Comparison of ENCODE assay signal across 8 cellular contexts in genomic region chr4:158259955-158260575, GRCh38. TPM values are rescaled to one million over a fixed set of nuclear protein-coding genes. Genes with fewer than 3 reads are reported as not detected.
DNase-seq lines count a peak whose midpoint lies in the region; ATAC-seq and TF ChIP-seq lines count a peak whose summit lies in the region.

No MANE protein-coding gene starts in this region.

- CTCF ChIA-PET in CD8-positive, alpha-beta T cell (lab: Charles Lee) = no interaction called here

- DNase-seq in Karpas-422 (peak; percentile 78), astrocyte of the spinal cord (ENCODE audit: low read depth, low spot score) (peak; percentile 58), nephron progenitor cell (no peak), HPDE6-E6E7 (ENCODE audit: extremely low spot score) (no peak), D341Med (ENCODE audit: low spot score) (no peak)
- no peak for DNase-seq in CD8-positive, alpha-beta T cell

- no peak overlapping the region for H3K4me3 Mint-ChIP-seq in nephron progenitor cell
- H3K4me3 Mint-ChIP-seq in CD8-positive, alpha-beta T cell = no peak overlapping the region

- H3K4me1 ChIP-seq in Karpas-422 (ENCODE audit: low read length) = no peaks in the 10 kb centered on the region
- H3K4me1 ChIP-seq in CD8-positive, alpha-beta T cell (ENCODE audit: insufficient read depth, low read length) = no peaks in the 10 kb centered on the region

- H3K27ac ChIP-seq in Karpas-422 (ENCODE audit: low read length) = no peak overlapping the region
- H3K27ac ChIP-seq in CD8-positive, alpha-beta T cell (ENCODE audit: low read depth, low read length) = no peak overlapping the region

- H3K9me3 ChIP-seq in Karpas-422 (ENCODE audit: low read length) = no peaks in the 10 kb centered on the region
- H3K9me3 ChIP-seq in CD8-positive, alpha-beta T cell (ENCODE audit: low read length) = no peaks in the 10 kb centered on the region

- no peaks in the 10 kb centered on the region for H4K20me1 ChIP-seq in Karpas-422 (ENCODE audit: insufficient read depth, low read depth, low read length)

- H3K4me2 ChIP-seq in Karpas-422 (ENCODE audit: low read depth, low read length, poor library complexity, severe bottlenecking) = no peak overlapping the region

- ATAC-seq in GM18502 (IDR thresholded peaks at IDR 0.05; ENCODE audit: poor library complexity, unreplicated experiment) (peak; percentile 42), GM21576 (IDR thresholded peaks at IDR 0.05; ENCODE audit: unreplicated experiment) (no peak)
- ATAC-seq in CD8-positive, alpha-beta T cell = no peak

- H3K27me3 Mint-ChIP-seq in nephron progenitor cell (ENCODE audit: low read depth, poor library complexity) = no peaks in the 10 kb centered on the region
- H3K27me3 Mint-ChIP-seq in CD8-positive, alpha-beta T cell (ENCODE audit: low read depth) = peaks cover 2% of the 10 kb centered on the region

- H3K36me3 Mint-ChIP-seq in nephron progenitor cell (ENCODE audit: low read depth) = no peaks in the 10 kb centered on the region
- no peaks in the 10 kb centered on the region for H3K36me3 Mint-ChIP-seq in CD8-positive, alpha-beta T cell

- no peak overlapping the region for H2AFZ ChIP-seq in Karpas-422 (ENCODE audit: low read length)

- no peak overlapping the region for H3K9ac ChIP-seq in Karpas-422 (ENCODE audit: low read length)

- intact Hi-C loops in CD8-positive, alpha-beta T cell (cut with DNase I, micrococcal nuclease) = loop anchor here (10.0 kb wide), 2 partner anchors 365 to 1185 kb away; no protein-coding TSS in a partner anchor

- H3K27me3 ChIP-seq in Karpas-422 (ENCODE audit: low read length) = no peaks in the 10 kb centered on the region
- no peaks in the 10 kb centered on the region for H3K27me3 ChIP-seq in CD8-positive, alpha-beta T cell (ENCODE audit: insufficient read depth, low read length)

- in situ Hi-C loops in astrocyte of the spinal cord (cut with HindIII; ENCODE audit: low sequenced_read_pairs) = no loop called here

- no peaks in the 10 kb centered on the region for H3K36me3 ChIP-seq in Karpas-422 (ENCODE audit: insufficient read depth, low read length)
- no peaks in the 10 kb centered on the region for H3K36me3 ChIP-seq in CD8-positive, alpha-beta T cell (ENCODE audit: insufficient read depth, low read length)

- POLR2A ChIA-PET in CD8-positive, alpha-beta T cell (lab: Charles Lee) = no interaction called here

- H3K9me2 ChIP-seq in Karpas-422 (replicated peaks; ENCODE audit: insufficient read depth, low read length) = no peaks in the 10 kb centered on the region

- TF ChIP-seq CTCF in astrocyte of the spinal cord (IDR thresholded peaks at IDR 0.05; ENCODE audit: low read depth, low read length) = no peak
- peak; percentile 40 for TF ChIP-seq CTCF in nephron progenitor cell (IDR thresholded peaks at IDR 0.05)
- no peak for TF ChIP-seq CTCF in CD8-positive, alpha-beta T cell (IDR thresholded peaks at IDR 0.05)

- no peaks in the 10 kb centered on the region for H3K79me2 ChIP-seq in Karpas-422 (ENCODE audit: low read length)

- no peak overlapping the region for H3K27ac Mint-ChIP-seq in nephron progenitor cell
- no peak overlapping the region for H3K27ac Mint-ChIP-seq in CD8-positive, alpha-beta T cell

- no peak overlapping the region for H3K4me3 ChIP-seq in Karpas-422 (ENCODE audit: low read length)
- no peak overlapping the region for H3K4me3 ChIP-seq in astrocyte of the spinal cord (ENCODE audit: low read depth, low read length)
- no peak overlapping the region for H3K4me3 ChIP-seq in CD8-positive, alpha-beta T cell (ENCODE audit: low read depth, low read length)

- no peaks in the 10 kb centered on the region for H3K9me3 Mint-ChIP-seq in nephron progenitor cell
- H3K9me3 Mint-ChIP-seq in CD8-positive, alpha-beta T cell = no peaks in the 10 kb centered on the region

- no peaks in the 10 kb centered on the region for H3K4me1 Mint-ChIP-seq in nephron progenitor cell
- H3K4me1 Mint-ChIP-seq in CD8-positive, alpha-beta T cell (ENCODE audit: low read depth) = no peaks in the 10 kb centered on the region

RNA-seq across cellular contexts. Expression of gene TMEM144, which starts 49.8 kb away (rescaled TPM):
- not detected in 2 replicates for total RNA-seq in Karpas-422 (2014; rRNA removed; shearing (Covaris generic); ENCODE audit: low replicate concordance)
- total RNA-seq in CD8-positive, alpha-beta T cell = not detected

Comparison
In these comparisons a context has a peak if more than half of its experiments do, and no peak if none do; other contexts are left out.
1. DNase-seq: peak in Karpas-422 (single experiment) and astrocyte of the spinal cord (single experiment); none in nephron progenitor cell (single experiment), CD8-positive, alpha-beta T cell (0 of 7), HPDE6-E6E7 (single experiment) and D341Med (single experiment).